8 cellular contexts compared by ENCODE assay signal in the genomic region with DNA sequence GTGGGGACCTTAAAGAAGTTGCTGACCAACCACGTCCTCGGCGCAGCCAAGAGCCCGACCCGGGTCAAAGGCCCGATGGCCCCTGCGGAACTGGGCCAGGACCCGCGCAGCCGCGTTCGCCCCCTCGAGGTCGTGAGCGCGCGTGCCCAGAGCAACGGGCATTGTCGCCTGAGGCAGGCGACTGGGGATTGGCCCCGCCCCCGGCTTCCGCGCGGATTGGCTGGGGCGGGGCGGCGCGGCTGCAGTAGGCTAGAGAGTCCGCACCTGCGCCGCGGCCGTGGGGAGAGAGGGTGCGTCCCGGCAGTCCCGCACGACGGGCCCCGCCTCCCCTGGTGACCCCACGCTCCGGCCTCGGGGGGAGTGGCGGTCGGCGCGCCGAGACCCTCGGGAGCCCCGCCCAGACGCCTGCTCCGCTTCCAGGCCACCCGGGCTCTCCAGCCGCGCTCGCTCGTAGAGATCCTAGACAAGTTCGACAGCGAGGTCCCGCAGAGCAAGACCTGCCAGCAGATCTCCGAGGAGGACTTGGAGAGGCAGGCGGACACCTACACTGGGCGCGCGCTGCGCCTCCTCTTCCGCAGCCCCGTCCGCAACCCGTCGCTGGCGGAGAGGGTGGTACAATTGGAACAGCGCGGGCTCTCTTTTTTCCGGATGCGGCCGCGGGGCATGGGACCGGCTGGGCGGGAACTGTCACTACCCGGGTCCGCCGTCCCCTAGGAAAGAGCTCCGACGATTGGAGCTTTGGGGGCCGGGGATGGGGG. TPM values are rescaled to one million over a fixed set of nuclear protein-coding genes. Genes with fewer than 3 reads are reported as not detected.
DNase-seq lines count a peak whose midpoint lies in the region; ATAC-seq and TF ChIP-seq lines count a peak whose summit lies in the region.

No MANE protein-coding gene starts in this region.

- H4K20me1 ChIP-seq in Loucy (ENCODE audit: insufficient read depth, low read length, poor library complexity, severe bottlenecking): no peaks in the 10 kb centered on the region

- DNase-seq in DMS53 treated with DMSO at 0.1 percent for 48 hours (lab: John Stamatoyannopoulos, UW; ENCODE audit: unreplicated experiment) (peak; percentile 41), SHP77 (lab: John Stamatoyannopoulos, UW) (peak; percentile 71 to 82), activated gamma-delta T cell treated with Interleukin-2 at 50 U/mL for 16 hours (peak; percentile 68), cardiac muscle cell (ENCODE audit: low read depth in 1 of 2, low spot score in 1 of 2) (peak; percentile 15 to 88), retinal pigment epithelial cell (ENCODE audit: low read depth) (no peak), amniotic stem cell (lab: John Stamatoyannopoulos, UW) (no peak)

- peak overlapping the region; percentile 86 for H3K4me3 ChIP-seq in Loucy (ENCODE audit: low read length, poor library complexity, severe bottlenecking)
- H3K4me3 ChIP-seq in cardiac muscle cell: peak overlapping the region; percentile 35
- H3K4me3 ChIP-seq in retinal pigment epithelial cell (ENCODE audit: low read length): peak overlapping the region; percentile 58

- H3K4me2 ChIP-seq in Loucy (ENCODE audit: low read depth, low read length, poor library complexity, severe bottlenecking): peak overlapping the region; percentile 94

- no peaks in the 10 kb centered on the region for H3K9me3 ChIP-seq in Loucy (ENCODE audit: insufficient read depth, low read depth, low read length)
- H3K9me3 ChIP-seq in cardiac muscle cell (ENCODE audit: low read depth): no peaks in the 10 kb centered on the region

- TF ChIP-seq CTCF in Loucy (conservative IDR thresholded peaks at IDR 0.05; ENCODE audit: low read length) (peak; percentile 29; the same call in 1 of the 2 replicates), cardiac muscle cell (IDR thresholded peaks at IDR 0.05; ENCODE audit: low read depth, low read length) (no peak), retinal pigment epithelial cell (conservative IDR thresholded peaks at IDR 0.05; ENCODE audit: low read depth, low read length) (no peak)

- peaks cover 10% of the 10 kb centered on the region; the same call in 1 of the 2 replicates for H3K36me3 ChIP-seq in Loucy (ENCODE audit: insufficient read depth, low read length)
- H3K36me3 ChIP-seq in cardiac muscle cell: no peaks in the 10 kb centered on the region

- peaks cover 15% of the 10 kb centered on the region for H3F3A ChIP-seq in Loucy (ENCODE audit: low read depth)

- no peaks in the 10 kb centered on the region for H3K9me2 ChIP-seq in Loucy (replicated peaks; ENCODE audit: low read depth, low read length)

- H3K4me1 ChIP-seq in Loucy (ENCODE audit: insufficient read depth, low read length, poor library complexity, severe bottlenecking) (peaks cover 35% of the 10 kb centered on the region), cardiac muscle cell (ENCODE audit: low read depth) (peaks cover 3% of the 10 kb centered on the region)

- peaks cover 32% of the 10 kb centered on the region for H3K79me2 ChIP-seq in Loucy (ENCODE audit: insufficient read depth, low read length)

- H3K9ac ChIP-seq in Loucy (ENCODE audit: low read depth, low read length, poor library complexity, severe bottlenecking): peak overlapping the region; percentile 81

- H2AFZ ChIP-seq in Loucy (ENCODE audit: low read length): peak overlapping the region; percentile 90

- no peak overlapping the region for H3K27ac ChIP-seq in cardiac muscle cell

- peak; percentile 69 for ATAC-seq in GM21529 (IDR thresholded peaks at IDR 0.05; ENCODE audit: unreplicated experiment)

- H3K27me3 ChIP-seq in Loucy (ENCODE audit: insufficient read depth, low read length, poor library complexity, severe bottlenecking): peaks cover 1% of the 10 kb centered on the region
- H3K27me3 ChIP-seq in cardiac muscle cell: no peaks in the 10 kb centered on the region

RNA-seq across cellular contexts. Expression of a gene that starts 8.3 kb away (rescaled TPM):
- 23.3 and 29.2 TPM in 2 replicates for total RNA-seq in cardiac muscle cell
- 23.6 and 26.1 TPM in 2 replicates for polyA plus RNA-seq in cardiac muscle cell

RNA-seq across cellular contexts. Expression of a gene that starts 15.4 kb away (rescaled TPM):
- total RNA-seq in cardiac muscle cell: 26.8 and 130 TPM in 2 replicates
- polyA plus RNA-seq in cardiac muscle cell: 28.2 and 127 TPM in 2 replicates

RNA-seq across cellular contexts. Expression of a gene that starts 25.0 kb away (rescaled TPM):
- 0.57 and 0.70 TPM in 2 replicates for total RNA-seq in cardiac muscle cell
- 0.17 and 0.94 TPM in 2 replicates for polyA plus RNA-seq in cardiac muscle cell

RNA-seq across cellular contexts. Expression of a gene that starts 27.7 kb away (rescaled TPM):
- total RNA-seq in cardiac muscle cell: 42.0 and 42.5 TPM in 2 replicates
- 31.2 and 31.8 TPM in 2 replicates for polyA plus RNA-seq in cardiac muscle cell

Comparison
In these comparisons a context has a peak if more than half of its experiments do, and no peak if none do; other contexts are left out.
1. DNase-seq: peak in DMS53 treated with DMSO at 0.1 percent for 48 hours (single experiment), SHP77 (2 of 2), activated gamma-delta T cell treated with Interleukin-2 at 50 U/mL for 16 hours (single experiment) and cardiac muscle cell (2 of 2); none in retinal pigment epithelial cell (single experiment) and amniotic stem cell (single experiment).
2. H3K4me3 ChIP-seq: peak in every context shown above with its lines; median percentile 86 in Loucy; 58 in retinal pigment epithelial cell; 35 in cardiac muscle cell.